Comparison of ENCODE assay signal across 8 cellular contexts in genomic region chr22:30969532-30970355, GRCh38. TPM values are rescaled to one million over a fixed set of nuclear protein-coding genes. Genes with fewer than 3 reads are reported as not detected.
DNase-seq lines count a peak whose midpoint lies in the region; ATAC-seq and TF ChIP-seq lines count a peak whose summit lies in the region.

No MANE protein-coding gene starts in this region.

- H3F3A ChIP-seq in SK-N-SH (replicated peaks; ENCODE audit: insufficient read depth), result peaks cover 5% of the 10 kb centered on the region

- intact Hi-C loops in breast epithelium (cut with DNase I; ENCODE audit: low total_unique reads), result no loop called here

- TF ChIP-seq CTCF in SK-N-SH (IDR thresholded peaks at IDR 0.05) (no peak), breast epithelium (IDR thresholded peaks at IDR 0.05) (no peak), kidney epithelial cell (IDR thresholded peaks at IDR 0.05; ENCODE audit: insufficient read depth, low read length, poor library complexity, severe bottlenecking) (peak; percentile 1)

- H3K9ac ChIP-seq in SK-N-SH, result peak overlapping the region; percentile 93

- no peak for TF ChIP-seq EP300 in SK-N-SH (IDR thresholded peaks at IDR 0.05; ENCODE audit: borderline replicate concordance in 1 of 2, low read depth in 1 of 2, low read length in 1 of 2)

- H3K4me3 ChIP-seq in SK-N-SH (ENCODE audit: low read depth in 2 of 2, low read length in 1 of 2) (peak overlapping the region; percentile 74 to 84), breast epithelium (peak overlapping the region; percentile 84 to 98 (median 86)), kidney epithelial cell (ENCODE audit: low read depth, low read length) (peak overlapping the region; percentile 80)

- WGBS in SK-N-SH (ENCODE audit: low lambda C conversion rate), result 40% methylated on average over 13 of the region's 49 CpGs

- TF ChIP-seq POLR2A in breast epithelium (IDR thresholded peaks at IDR 0.05), result no peak

- H4K20me1 ChIP-seq in SK-N-SH (ENCODE audit: insufficient read depth), result no peaks in the 10 kb centered on the region; the same call in 1 of the 2 replicates

- H3K27ac ChIP-seq in SK-N-SH (ENCODE audit: low read depth in 2 of 2, low read length in 1 of 2) (peak overlapping the region; percentile 82 to 94), breast epithelium (peak overlapping the region; percentile 94 to 98)

- H3K27me3 ChIP-seq in SK-N-SH (ENCODE audit: insufficient read depth), result no peaks in the 10 kb centered on the region
- no peaks in the 10 kb centered on the region for H3K27me3 ChIP-seq in breast epithelium
- no peaks in the 10 kb centered on the region for H3K27me3 ChIP-seq in kidney epithelial cell (ENCODE audit: control insufficient read depth, insufficient read depth, low read length)

- peaks cover 84% of the 10 kb centered on the region for H3K79me2 ChIP-seq in SK-N-SH (ENCODE audit: insufficient read depth)

- ATAC-seq in GM19025 (IDR thresholded peaks at IDR 0.05; ENCODE audit: low read depth, unreplicated experiment) (peak; percentile 38), HG03196 (IDR thresholded peaks at IDR 0.05; ENCODE audit: unreplicated experiment) (peak; percentile 41)

- H3K4me2 ChIP-seq in SK-N-SH, result peak overlapping the region; percentile 79

- H3K9me3 ChIP-seq in SK-N-SH, result no peaks in the 10 kb centered on the region
- peaks cover 34 to 46% of the 10 kb centered on the region in 2 donors for H3K9me3 ChIP-seq in breast epithelium

- H3K9me2 ChIP-seq in SK-N-SH, result no peaks in the 10 kb centered on the region

- H3K4me1 ChIP-seq in SK-N-SH (ENCODE audit: control insufficient read depth in 1 of 2, insufficient read depth in 2 of 2, low read depth in 1 of 2, low read length in 1 of 2), result peaks cover 0 to 8% of the 10 kb centered on the region in 2 experiments; a peak in 2 of 4 replicates
- peaks cover 0 to 9% of the 10 kb centered on the region in 2 donors for H3K4me1 ChIP-seq in breast epithelium

- CTCF ChIA-PET in SK-N-SH (lab: Yijun Ruan, JAX), result interaction anchor here (0.9 to 2.6 kb wide), 4 partner anchors 23 to 115 kb away, joined by 3 to 14 read pairs (median 6); no protein-coding TSS in a partner anchor

- no peak for TF ChIP-seq RAD21 in SK-N-SH (IDR thresholded peaks at IDR 0.05; ENCODE audit: low read length)

- peaks cover 44 to 74% of the 10 kb centered on the region in 2 experiments for H3K36me3 ChIP-seq in SK-N-SH (replicated peaks in 1 of 2; ENCODE audit: control insufficient read depth in 1 of 2, insufficient read depth in 2 of 2, low read length in 1 of 2)
- peaks cover 18% of the 10 kb centered on the region for H3K36me3 ChIP-seq in breast epithelium
- H3K36me3 ChIP-seq in kidney epithelial cell (ENCODE audit: control insufficient read depth, insufficient read depth, low read length), result no peaks in the 10 kb centered on the region

- H2AFZ ChIP-seq in SK-N-SH (ENCODE audit: low read depth), result peak overlapping the region; percentile 54; the same call in 1 of the 2 replicates

- DNase-seq in Ammon's horn (ENCODE audit: low spot score) (peak; percentile 4), SK-N-SH (no peak), breast epithelium (ENCODE audit: low spot score in 2 of 2) (peak in 1 of 2 donors; percentile 30), kidney epithelial cell (ENCODE audit: low read depth) (no peak), GOT3 (lab: John Stamatoyannopoulos, UW) (no peak)
- peak in 2 of 3 experiments; percentile 3 to 23 for DNase-seq in stimulated activated CD4-positive, alpha-beta T cell treated with anti-CD3 and anti-CD28 coated beads, TNF-alpha, amount 100 ng/mL, for 24 hours (ENCODE audit: low read depth in 3 of 3)

- POLR2A ChIA-PET in SK-N-SH (lab: Yijun Ruan, JAX), result interaction anchor here (0.5 to 2.2 kb wide), 7 partner anchors 11 to 115 kb away, joined by 3 to 18 read pairs (median 5); partner anchors contain the start of gene SMTN

TF ChIP-seq in SK-N-SH, 30 proteins besides CTCF, POLR2A, EP300 and RAD21 (continues in another document):
- TF ChIP-seq RFX5 (IDR thresholded peaks at IDR 0.05; ENCODE audit: low read length) (no peak), CHD2 (IDR thresholded peaks at IDR 0.05; ENCODE audit: low read length, partially characterized antibody) (peak; percentile 9), RCOR1 (IDR thresholded peaks at IDR 0.05; ENCODE audit: low read length) (no peak), GATA2 (CRISPR knock-in tag; IDR thresholded peaks at IDR 0.05) (no peak), SMC3 (IDR thresholded peaks at IDR 0.05; ENCODE audit: low read depth, low read length) (no peak), FOXM1 (IDR thresholded peaks at IDR 0.05; ENCODE audit: low read depth) (no peak), FOSL2 (IDR thresholded peaks at IDR 0.05; ENCODE audit: borderline replicate concordance, low read depth) (no peak), EZH2phosphoT487 (IDR thresholded peaks at IDR 0.05; ENCODE audit: borderline replicate concordance, low read depth) (no peak), USF1 (IDR thresholded peaks at IDR 0.05; ENCODE audit: borderline replicate concordance, low read depth) (no peak), JUND (IDR thresholded peaks at IDR 0.05) (no peak), TAF1 (IDR thresholded peaks at IDR 0.05; ENCODE audit: borderline replicate concordance, low read depth, low read length) (no peak), TEAD4 (IDR thresholded peaks at IDR 0.05; ENCODE audit: borderline replicate concordance, insufficient read depth) (no peak), TCF12 (IDR thresholded peaks at IDR 0.05) (no peak), ZBTB33 (IDR thresholded peaks at IDR 0.05; ENCODE audit: borderline replicate concordance, low read depth) (no peak), FOXJ3 (CRISPR knock-in tag; IDR thresholded peaks at IDR 0.05) (no peak), ELF1 (IDR thresholded peaks at IDR 0.05) (no peak), SIN3A (IDR thresholded peaks at IDR 0.05; ENCODE audit: borderline replicate concordance, low read depth, low read length) (0 out of 2 replicates have a peak, but pooled peaks have one; percentile 6)
- TF ChIP-seq, protein P1, sequence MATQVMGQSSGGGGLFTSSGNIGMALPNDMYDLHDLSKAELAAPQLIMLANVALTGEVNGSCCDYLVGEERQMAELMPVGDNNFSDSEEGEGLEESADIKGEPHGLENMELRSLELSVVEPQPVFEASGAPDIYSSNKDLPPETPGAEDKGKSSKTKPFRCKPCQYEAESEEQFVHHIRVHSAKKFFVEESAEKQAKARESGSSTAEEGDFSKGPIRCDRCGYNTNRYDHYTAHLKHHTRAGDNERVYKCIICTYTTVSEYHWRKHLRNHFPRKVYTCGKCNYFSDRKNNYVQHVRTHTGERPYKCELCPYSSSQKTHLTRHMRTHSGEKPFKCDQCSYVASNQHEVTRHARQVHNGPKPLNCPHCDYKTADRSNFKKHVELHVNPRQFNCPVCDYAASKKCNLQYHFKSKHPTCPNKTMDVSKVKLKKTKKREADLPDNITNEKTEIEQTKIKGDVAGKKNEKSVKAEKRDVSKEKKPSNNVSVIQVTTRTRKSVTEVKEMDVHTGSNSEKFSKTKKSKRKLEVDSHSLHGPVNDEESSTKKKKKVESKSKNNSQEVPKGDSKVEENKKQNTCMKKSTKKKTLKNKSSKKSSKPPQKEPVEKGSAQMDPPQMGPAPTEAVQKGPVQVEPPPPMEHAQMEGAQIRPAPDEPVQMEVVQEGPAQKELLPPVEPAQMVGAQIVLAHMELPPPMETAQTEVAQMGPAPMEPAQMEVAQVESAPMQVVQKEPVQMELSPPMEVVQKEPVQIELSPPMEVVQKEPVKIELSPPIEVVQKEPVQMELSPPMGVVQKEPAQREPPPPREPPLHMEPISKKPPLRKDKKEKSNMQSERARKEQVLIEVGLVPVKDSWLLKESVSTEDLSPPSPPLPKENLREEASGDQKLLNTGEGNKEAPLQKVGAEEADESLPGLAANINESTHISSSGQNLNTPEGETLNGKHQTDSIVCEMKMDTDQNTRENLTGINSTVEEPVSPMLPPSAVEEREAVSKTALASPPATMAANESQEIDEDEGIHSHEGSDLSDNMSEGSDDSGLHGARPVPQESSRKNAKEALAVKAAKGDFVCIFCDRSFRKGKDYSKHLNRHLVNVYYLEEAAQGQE (IDR thresholded peaks at IDR 0.05; ENCODE audit: low read depth, low read length), result no peak
- TF ChIP-seq, protein P2, sequence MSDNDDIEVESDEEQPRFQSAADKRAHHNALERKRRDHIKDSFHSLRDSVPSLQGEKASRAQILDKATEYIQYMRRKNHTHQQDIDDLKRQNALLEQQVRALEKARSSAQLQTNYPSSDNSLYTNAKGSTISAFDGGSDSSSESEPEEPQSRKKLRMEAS (IDR thresholded peaks at IDR 0.05; ENCODE audit: low read depth), result no peak

RNA-seq across cellular contexts. Expression of gene TUG1, which starts 0.7 kb away (rescaled TPM):
- polyA plus RNA-seq in SK-N-SH (2012; rRNA removed), result 46.8 and 63.2 TPM in 2 replicates
- polyA plus RNA-seq in SK-N-SH (2012; cell fraction: cytosol; rRNA removed), result 48.4 and 52.5 TPM in 2 replicates
- polyA plus RNA-seq in SK-N-SH (2012; cell fraction: nucleus; rRNA removed), result 125 and 190 TPM in 2 replicates
- 100 to 1,000 TPM in 1 of 3 donors, 10 to 100 TPM in 2; 59.7 to 116 (median 84.9) TPM for total RNA-seq in breast epithelium
- total RNA-seq in kidney epithelial cell, result 68.7 and 72.5 TPM in 2 replicates

RNA-seq across cellular contexts. Expression of gene MORC2, which starts 1.2 kb away (rescaled TPM):
- 7.3 and 8.3 TPM in 2 replicates for polyA plus RNA-seq in SK-N-SH (2012; rRNA removed)
- polyA plus RNA-seq in SK-N-SH (2012; cell fraction: cytosol; rRNA removed), result 6.0 and 6.1 TPM in 2 replicates
- polyA plus RNA-seq in SK-N-SH (2012; cell fraction: nucleus; rRNA removed), result 19.7 and 21.7 TPM in 2 replicates
- 10 to 100 TPM; 12.8 to 22.9 (median 19.6) TPM for total RNA-seq in breast epithelium
- 30.8 and 35.1 TPM in 2 replicates for total RNA-seq in kidney epithelial cell

Comparison
In these comparisons a context has a peak if more than half of its experiments do, and no peak if none do; other contexts are left out.
1. DNase-seq: peak in Ammon's horn (single experiment) and stimulated activated CD4-positive, alpha-beta T cell treated with anti-CD3 and anti-CD28 coated beads, TNF-alpha, amount 100 ng/mL, for 24 hours (2 of 3); none in SK-N-SH (single experiment), kidney epithelial cell (single experiment) and GOT3 (single experiment).
2. Peak in every context shown above with its lines, with median percentiles within 50 percentile points of each other: H3K4me3 ChIP-seq.